In the genomic region with DNA sequence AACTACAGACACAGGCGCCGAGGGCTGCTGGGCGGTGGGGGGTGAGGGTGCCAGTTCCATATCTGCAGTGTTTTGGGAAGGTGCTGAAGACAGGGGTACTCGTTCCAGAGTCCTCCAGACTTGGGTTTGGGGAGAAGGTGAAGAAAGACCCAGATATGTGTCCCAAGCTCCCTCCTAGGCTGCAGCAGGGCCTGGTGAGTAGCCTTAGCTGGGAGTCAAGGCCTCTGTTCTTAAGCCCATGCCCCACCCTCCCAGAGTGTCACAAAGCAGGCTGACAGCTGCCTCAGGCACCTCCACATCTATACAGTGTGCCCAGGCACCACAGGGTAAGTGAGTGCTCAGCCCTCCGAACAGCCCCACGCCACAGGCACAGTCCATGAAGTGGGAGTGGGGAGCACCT, we compare ENCODE assay signal across 23 cellular contexts. TPM values are rescaled to one million over a fixed set of nuclear protein-coding genes. Genes with fewer than 3 reads are reported as not detected.
DNase-seq lines count a peak whose midpoint lies in the region; ATAC-seq and TF ChIP-seq lines count a peak whose summit lies in the region.
"Had no signal": no experiment of that assay in that cellular context is flagged by ENCODE, and none has a peak within 500 bp of the region (broad histone marks: within the 10 kb centered on the region; RNA-seq: fewer than 3 reads in every experiment).

No MANE protein-coding gene starts in this region.

- DNase-seq in right cardiac atrium, result peak in 1 of 3 donors; percentile 36
- no peak for DNase-seq in left ventricle myocardium superior
- no peak for DNase-seq in esophagus squamous epithelium (lab: John Stamatoyannopoulos, UW)
- DNase-seq in psoas muscle, result no peak
- no peak for DNase-seq in activated T-cell treated with anti-CD3 and anti-CD28 coated beads, Interleukin-2, amount 50 U/mL, for 4 hours
- no peak for DNase-seq in BE2C
- no peak for DNase-seq in activated naive CD4-positive, alpha-beta T cell treated with Interleukin-2 at 50 U/mL for 16 hours
- DNase-seq: activated CD4-positive, CD25-positive, alpha-beta regulatory T cell treated with anti-CD3 and anti-CD28 coated beads, Interleukin-2, amount 50 U/mL, for 72 hours; activated CD8-positive, alpha-beta T cell treated with anti-CD3 and anti-CD28 coated beads, Interleukin-2, amount 10 ng/mL, durations not matched to agents 7 days and 5 days; activated naive CD4-positive, alpha-beta T cell treated with anti-CD3 and anti-CD28 coated beads, Interleukin-2, amount 50 U/mL, for 16 hours; activated T-cell treated with anti-CD3 and anti-CD28 coated beads, Interleukin-2, amount 50 U/mL, for 48 hours; C1 segment of cervical spinal cord; endodermal cell; naive B cell; NCI-H1417 treated with DMSO at 0.1 percent for 48 hours; NCI-H524 treated with DMSO at 0.1 percent for 48 hours; posterior cingulate gyrus; spleen; stimulated activated CD4-positive, alpha-beta T cell treated with anti-CD3 and anti-CD28 coated beads, Interleukin-4, amount 100 ng/mL, for 24 hours; stimulated activated naive CD8-positive, alpha-beta T cell treated with anti-CD3 and anti-CD28 coated beads, Interleukin-15, amount 100 ng/mL, for 72 hours had no signal

- H3K4me3 Mint-ChIP-seq in activated T-cell treated with anti-CD3 and anti-CD28 coated beads, Interleukin-2, amount 50 U/mL, for 4 hours, result no peak overlapping the region
- H3K4me3 Mint-ChIP-seq: activated CD8-positive, alpha-beta T cell treated with anti-CD3 and anti-CD28 coated beads, Interleukin-2, amount 10 ng/mL, durations not matched to agents 7 days and 5 days; endodermal cell; stimulated activated naive CD8-positive, alpha-beta T cell treated with anti-CD3 and anti-CD28 coated beads, Interleukin-15, amount 100 ng/mL, for 72 hours had no signal

- TF ChIP-seq CTCF in esophagus squamous epithelium (IDR thresholded peaks at IDR 0.05) (no peak), psoas muscle (IDR thresholded peaks at IDR 0.05) (no peak), BE2C (IDR thresholded peaks at IDR 0.05; ENCODE audit: low read depth, low read length) (no peak)

- peaks cover 2% of the 10 kb centered on the region for H3K36me3 Mint-ChIP-seq in activated T-cell treated with anti-CD3 and anti-CD28 coated beads, Interleukin-2, amount 50 U/mL, for 4 hours (ENCODE audit: insufficient read depth)
- H3K36me3 Mint-ChIP-seq: naive B cell had no signal

- peak overlapping the region; percentile 89 for H3K27ac ChIP-seq in right cardiac atrium (ENCODE audit: low read length)
- peak overlapping the region in 3 of 4 donors; percentile 93 to 97 (median 96) for H3K27ac ChIP-seq in esophagus squamous epithelium
- H3K27ac ChIP-seq in psoas muscle, result peak overlapping the region; percentile 78

- H3K36me3 ChIP-seq in esophagus squamous epithelium, result peaks cover 0 to 13% (median 0%) of the 10 kb centered on the region in 3 donors
- H3K36me3 ChIP-seq in psoas muscle (ENCODE audit: insufficient read depth in 1 of 2, low read depth in 1 of 2), result peaks cover 0 to 5% of the 10 kb centered on the region in 2 donors
- no peaks in the 10 kb centered on the region for H3K36me3 ChIP-seq in BE2C

- WGBS in right cardiac atrium, result 75% methylated on average over 6 of the region's 6 CpGs
- WGBS in esophagus squamous epithelium, 2 donors, result 85% methylated on average over 4 to 6 of the region's 6 CpGs
- 81 to 90% (median 83%) methylated on average over 6 of the region's 6 CpGs for WGBS in psoas muscle, 3 donors

- ATAC-seq in right cardiac atrium, result no peak
- no peak for ATAC-seq in left ventricle myocardium superior
- ATAC-seq in psoas muscle, result no peak
- no peak for ATAC-seq in activated T-cell treated with anti-CD3 and anti-CD28 coated beads, Interleukin-2, amount 50 U/mL, for 4 hours
- ATAC-seq in HG03565 (IDR thresholded peaks at IDR 0.05; ENCODE audit: unreplicated experiment), result no peak
- ATAC-seq: activated CD8-positive, alpha-beta T cell treated with anti-CD3 and anti-CD28 coated beads, Interleukin-2, amount 10 ng/mL, durations not matched to agents 7 days and 5 days; stimulated activated naive CD8-positive, alpha-beta T cell treated with anti-CD3 and anti-CD28 coated beads, Interleukin-15, amount 100 ng/mL, for 72 hours had no signal

- H3K4me1 Mint-ChIP-seq in activated T-cell treated with anti-CD3 and anti-CD28 coated beads, Interleukin-2, amount 50 U/mL, for 4 hours (ENCODE audit: low read depth), result peaks cover 44% of the 10 kb centered on the region

- H3K27me3 ChIP-seq in right cardiac atrium (ENCODE audit: control insufficient read depth, insufficient read depth) (no peaks in the 10 kb centered on the region), esophagus squamous epithelium (no peaks in the 10 kb centered on the region), psoas muscle (ENCODE audit: insufficient read depth in 3 of 3, low read length in 2 of 3) (no peaks in the 10 kb centered on the region), BE2C (no peaks in the 10 kb centered on the region)
- H3K27me3 ChIP-seq: spleen had no signal

- no peaks in the 10 kb centered on the region for H3K9me3 Mint-ChIP-seq in activated T-cell treated with anti-CD3 and anti-CD28 coated beads, Interleukin-2, amount 50 U/mL, for 4 hours
- H3K9me3 Mint-ChIP-seq: endodermal cell; naive B cell; stimulated activated naive CD8-positive, alpha-beta T cell treated with anti-CD3 and anti-CD28 coated beads, Interleukin-15, amount 100 ng/mL, for 72 hours had no signal

- peaks cover 38% of the 10 kb centered on the region for H3K4me1 ChIP-seq in right cardiac atrium (ENCODE audit: control insufficient read depth, insufficient read depth, low read length)
- H3K4me1 ChIP-seq in esophagus squamous epithelium, result peaks cover 43 to 77% (median 54%) of the 10 kb centered on the region in 3 donors
- peaks cover 47% of the 10 kb centered on the region for H3K4me1 ChIP-seq in psoas muscle
- peaks cover 9% of the 10 kb centered on the region; the same call in 1 of the 2 replicates for H3K4me1 ChIP-seq in BE2C

- intact Hi-C loops in right cardiac atrium (cut with DNase I), result no loop called here
- intact Hi-C loops in left ventricle myocardium superior (cut with micrococcal nuclease), result no loop called here
- intact Hi-C loops in esophagus squamous epithelium (cut with DNase I), result no loop called here
- intact Hi-C loops in psoas muscle (cut with DNase I), result no loop called here

- H3K9me3 ChIP-seq in right cardiac atrium (ENCODE audit: control insufficient read depth, low read length) (no peaks in the 10 kb centered on the region), esophagus squamous epithelium (no peaks in the 10 kb centered on the region), psoas muscle (no peaks in the 10 kb centered on the region), BE2C (no peaks in the 10 kb centered on the region)
- H3K9me3 ChIP-seq: HAP-1, spleen had no signal

- H3K4me3 ChIP-seq in right cardiac atrium (ENCODE audit: low read length) (no peak overlapping the region), esophagus squamous epithelium (no peak overlapping the region), psoas muscle (no peak overlapping the region), BE2C (ENCODE audit: low read depth, low read length) (no peak overlapping the region)
- H3K4me3 ChIP-seq: HAP-1, lung, spleen had no signal

- no peaks in the 10 kb centered on the region for H3K27me3 Mint-ChIP-seq in activated T-cell treated with anti-CD3 and anti-CD28 coated beads, Interleukin-2, amount 50 U/mL, for 4 hours (ENCODE audit: low read depth)
- H3K27me3 Mint-ChIP-seq: naive B cell; stimulated activated naive CD8-positive, alpha-beta T cell treated with anti-CD3 and anti-CD28 coated beads, Interleukin-15, amount 100 ng/mL, for 72 hours had no signal

- no peak for TF ChIP-seq POLR2A in esophagus squamous epithelium (IDR thresholded peaks at IDR 0.05)

RNA-seq across cellular contexts. Expression of a gene that starts 4.3 kb away (rescaled TPM):
- total RNA-seq in right cardiac atrium, result 10 to 100 TPM; 20.3 to 23.2 (median 21.1) TPM
- polyA plus RNA-seq in right cardiac atrium, result 18.1 TPM
- total RNA-seq in left ventricle myocardium superior, result 32.3 TPM
- 10 to 100 TPM in 1 of 4 donors, 1 to 10 TPM in 3; 3.2 to 10.5 (median 8.0) TPM for total RNA-seq in esophagus squamous epithelium
- 10 to 100 TPM; 11.7 to 16.5 (median 12.8) TPM for total RNA-seq in psoas muscle
- 1 to 10 TPM; 6.8 to 7.8 (median 7.1) TPM for polyA plus RNA-seq in psoas muscle
- total RNA-seq in activated T-cell treated with anti-CD3 and anti-CD28 coated beads, Interleukin-2, amount 50 U/mL, for 4 hours, result 1 to 10 TPM; 6.3 to 7.7 (median 6.8) TPM
- polyA plus RNA-seq in BE2C (2012; ENCODE audit: insufficient read depth, insufficient read length, low read depth), result 65.3 TPM

RNA-seq across cellular contexts. Expression of a gene that starts 19.0 kb away (rescaled TPM):
- 1 to 10 TPM; 2.9 to 3.6 (median 3.2) TPM for total RNA-seq in right cardiac atrium
- polyA plus RNA-seq in right cardiac atrium, result 2.2 TPM
- total RNA-seq in left ventricle myocardium superior, result 2.7 TPM
- 1 to 10 TPM; 2.5 to 4.8 (median 3.0) TPM for total RNA-seq in esophagus squamous epithelium
- 1 to 10 TPM; 1.6 to 3.5 (median 3.3) TPM for total RNA-seq in psoas muscle
- 1 to 10 TPM; 1.8 to 9.0 (median 3.1) TPM for polyA plus RNA-seq in psoas muscle
- 1 to 10 TPM; 4.2 to 6.0 (median 4.3) TPM for total RNA-seq in activated T-cell treated with anti-CD3 and anti-CD28 coated beads, Interleukin-2, amount 50 U/mL, for 4 hours
- 10.0 TPM for polyA plus RNA-seq in BE2C (2012; ENCODE audit: insufficient read depth, insufficient read length, low read depth)
